In genomic region chr2:203943493-203944382, GRCh38 we compare ENCODE assay signal across 16 cellular contexts. TPM values are rescaled to one million over a fixed set of nuclear protein-coding genes. Genes with fewer than 3 reads are reported as not detected.
A peak's percentile ranks its signal among the peaks of the same experiment; 100 is the strongest.
DNase-seq lines count a peak whose midpoint lies in the region; ATAC-seq and TF ChIP-seq lines count a peak whose summit lies in the region.
"Not testable (repeated sequence)": the region's sequence is repeated elsewhere in the genome, so short reads cannot be mapped to it uniquely, and the experiment has no call there.
"Had no signal": no experiment of that assay in that cellular context is flagged by ENCODE, and none has a peak within 500 bp of the region (broad histone marks: within the 10 kb centered on the region; RNA-seq: fewer than 3 reads in every experiment).

No MANE protein-coding gene starts in this region.

- POLR2A ChIA-PET in activated CD4-positive, alpha-beta T cell treated with anti-CD3 and anti-CD28 coated beads for 36 hours (lab: Charles Lee): interaction anchor here (0.7 to 1.6 kb wide), 2 partner anchors 9 to 167 kb away, joined by 4 read pairs; no protein-coding TSS in a partner anchor

- peaks cover 73% of the 10 kb centered on the region for H3K4me1 Mint-ChIP-seq in activated CD4-positive, alpha-beta T cell treated with anti-CD3 and anti-CD28 coated beads for 36 hours
- H3K4me1 Mint-ChIP-seq in activated T-helper 1 cell treated with anti-CD3 and anti-CD28 coated beads, Interleukin-12 subunit alpha, Interleukin-12 subunit beta, Interleukin-2, Interleukin-4 antibody, amounts not matched to agents 30 ng/mL and 10 ng/mL and 1 ng/mL, durations not matched to agents 14 hours and 24 hours and 36 hours (ENCODE audit: low read depth): peaks cover 90% of the 10 kb centered on the region
- peaks cover 90% of the 10 kb centered on the region for H3K4me1 Mint-ChIP-seq in activated naive CD8-positive, alpha-beta T cell treated with anti-CD3 and anti-CD28 coated beads, Interleukin-2, amount 50 U/mL, for 24 hours

- H3K4me2 ChIP-seq in OCI-LY1 (ENCODE audit: low read length): not testable (repeated sequence)

- not testable (repeated sequence) for H3K27me3 Mint-ChIP-seq in activated CD4-positive, alpha-beta T cell treated with anti-CD3 and anti-CD28 coated beads for 36 hours; activated T-helper 1 cell treated with anti-CD3 and anti-CD28 coated beads, Interleukin-12 subunit alpha, Interleukin-12 subunit beta, Interleukin-2, Interleukin-4 antibody, amounts not matched to agents 30 ng/mL and 10 ng/mL and 1 ng/mL, durations not matched to agents 14 hours and 24 hours and 36 hours (ENCODE audit: insufficient read depth); activated naive CD8-positive, alpha-beta T cell treated with anti-CD3 and anti-CD28 coated beads, Interleukin-2, amount 50 U/mL, for 24 hours

- H2AFZ ChIP-seq in OCI-LY1 (ENCODE audit: low read length): not testable (repeated sequence)

- H3K9me3 Mint-ChIP-seq in activated CD4-positive, alpha-beta T cell treated with anti-CD3 and anti-CD28 coated beads for 36 hours (ENCODE audit: low read depth); activated T-helper 1 cell treated with anti-CD3 and anti-CD28 coated beads, Interleukin-12 subunit alpha, Interleukin-12 subunit beta, Interleukin-2, Interleukin-4 antibody, amounts not matched to agents 30 ng/mL and 10 ng/mL and 1 ng/mL, durations not matched to agents 14 hours and 24 hours and 36 hours; activated naive CD8-positive, alpha-beta T cell treated with anti-CD3 and anti-CD28 coated beads, Interleukin-2, amount 50 U/mL, for 24 hours: not testable (repeated sequence)

- H3K36me3 ChIP-seq in OCI-LY1 (ENCODE audit: insufficient read depth, low read length); rectal smooth muscle tissue (ENCODE audit: control insufficient read depth, insufficient read depth, low read length): not testable (repeated sequence)

- not testable (repeated sequence) for DNase-seq in GM12865 (ENCODE audit: low read depth); activated T-helper 1 cell treated with anti-CD3 and anti-CD28 coated beads, Interleukin-12 subunit alpha, Interleukin-12 subunit beta, Interleukin-2, Interleukin-4 antibody, amounts not matched to agents 30 ng/mL and 10 ng/mL and 1 ng/mL, durations not matched to agents 14 hours and 24 hours and 36 hours (ENCODE audit: low spot score); activated naive CD8-positive, alpha-beta T cell treated with anti-CD3 and anti-CD28 coated beads, Interleukin-2, amount 50 U/mL, for 24 hours
- peak; percentile 54 for DNase-seq in activated CD4-positive, alpha-beta T cell treated with anti-CD3 and anti-CD28 coated beads for 36 hours

- peaks cover 90% of the 10 kb centered on the region for H3K36me3 Mint-ChIP-seq in activated CD4-positive, alpha-beta T cell treated with anti-CD3 and anti-CD28 coated beads for 36 hours (ENCODE audit: low read depth)
- peaks cover 68% of the 10 kb centered on the region for H3K36me3 Mint-ChIP-seq in activated T-helper 1 cell treated with anti-CD3 and anti-CD28 coated beads, Interleukin-12 subunit alpha, Interleukin-12 subunit beta, Interleukin-2, Interleukin-4 antibody, amounts not matched to agents 30 ng/mL and 10 ng/mL and 1 ng/mL, durations not matched to agents 14 hours and 24 hours and 36 hours (ENCODE audit: low read depth)
- peaks cover 79% of the 10 kb centered on the region for H3K36me3 Mint-ChIP-seq in activated naive CD8-positive, alpha-beta T cell treated with anti-CD3 and anti-CD28 coated beads, Interleukin-2, amount 50 U/mL, for 24 hours (ENCODE audit: low read depth)

- peak overlapping the region; percentile 94 for H3K27ac Mint-ChIP-seq in activated CD4-positive, alpha-beta T cell treated with anti-CD3 and anti-CD28 coated beads for 36 hours
- peak overlapping the region; percentile 83 for H3K27ac Mint-ChIP-seq in activated T-helper 1 cell treated with anti-CD3 and anti-CD28 coated beads, Interleukin-12 subunit alpha, Interleukin-12 subunit beta, Interleukin-2, Interleukin-4 antibody, amounts not matched to agents 30 ng/mL and 10 ng/mL and 1 ng/mL, durations not matched to agents 14 hours and 24 hours and 36 hours
- H3K27ac Mint-ChIP-seq in activated naive CD8-positive, alpha-beta T cell treated with anti-CD3 and anti-CD28 coated beads, Interleukin-2, amount 50 U/mL, for 24 hours: peak overlapping the region; percentile 61

- not testable (repeated sequence) for H3K9ac ChIP-seq in OCI-LY1 (ENCODE audit: low read length); rectal smooth muscle tissue (ENCODE audit: low read length)

- H4K20me1 ChIP-seq in OCI-LY1 (ENCODE audit: insufficient read depth, low read length): not testable (repeated sequence)

- not testable (repeated sequence) for H3K27me3 ChIP-seq in OCI-LY1 (ENCODE audit: insufficient read depth, low read length); rectal smooth muscle tissue (ENCODE audit: control insufficient read depth, insufficient read depth, low read length)

- not testable (repeated sequence) for H3F3A ChIP-seq in OCI-LY1 (ENCODE audit: insufficient read depth, low read length)

- H3K4me3 Mint-ChIP-seq in activated CD4-positive, alpha-beta T cell treated with anti-CD3 and anti-CD28 coated beads for 36 hours: peak overlapping the region; percentile 72
- H3K4me3 Mint-ChIP-seq in activated T-helper 1 cell treated with anti-CD3 and anti-CD28 coated beads, Interleukin-12 subunit alpha, Interleukin-12 subunit beta, Interleukin-2, Interleukin-4 antibody, amounts not matched to agents 30 ng/mL and 10 ng/mL and 1 ng/mL, durations not matched to agents 14 hours and 24 hours and 36 hours: peak overlapping the region; percentile 85
- peak overlapping the region; percentile 29 for H3K4me3 Mint-ChIP-seq in activated naive CD8-positive, alpha-beta T cell treated with anti-CD3 and anti-CD28 coated beads, Interleukin-2, amount 50 U/mL, for 24 hours

- not testable (repeated sequence) for H3K9me3 ChIP-seq in OCI-LY1 (ENCODE audit: low read length)

- ATAC-seq in activated CD4-positive, alpha-beta T cell treated with anti-CD3 and anti-CD28 coated beads for 36 hours; activated naive CD8-positive, alpha-beta T cell treated with anti-CD3 and anti-CD28 coated beads, Interleukin-2, amount 50 U/mL, for 24 hours: not testable (repeated sequence)
- peak; percentile 96 for ATAC-seq in esophagus mucosa

- not testable (repeated sequence) for H3K4me1 ChIP-seq in OCI-LY1 (ENCODE audit: insufficient read depth, low read length, severe bottlenecking); rectal smooth muscle tissue (ENCODE audit: control insufficient read depth, insufficient read depth, low read length)

- intact Hi-C loops in activated CD4-positive, alpha-beta T cell treated with anti-CD3 and anti-CD28 coated beads for 36 hours (cut with DNase I, micrococcal nuclease); activated T-helper 1 cell treated with anti-CD3 and anti-CD28 coated beads, Interleukin-12 subunit alpha, Interleukin-12 subunit beta, Interleukin-2, Interleukin-4 antibody, amounts not matched to agents 30 ng/mL and 10 ng/mL and 1 ng/mL, durations not matched to agents 14 hours and 24 hours and 36 hours (cut with micrococcal nuclease): not testable (repeated sequence)

- H3K4me3 ChIP-seq in GM12865 (ENCODE audit: low read depth, low read length); OCI-LY1 (ENCODE audit: low read depth, low read length, poor library complexity, severe bottlenecking): not testable (repeated sequence)
- H3K4me3 ChIP-seq in rectal smooth muscle tissue (ENCODE audit: low read length): peak overlapping the region; percentile 21

- TF ChIP-seq CTCF in 22Rv1 (IDR thresholded peaks at IDR 0.05) (peak; percentile 10; the same call in 1 of the 2 replicates), GM12865 (IDR thresholded peaks at IDR 0.05; ENCODE audit: insufficient read depth, low read depth, low read length, missing control alignments) (peak; percentile 8), OCI-LY1 (IDR thresholded peaks at IDR 0.05; ENCODE audit: low read length) (peak; percentile 34; the same call in 1 of the 2 replicates)

- H3K9me2 ChIP-seq in OCI-LY1 (ENCODE audit: low read depth, low read length): not testable (repeated sequence)

- not testable (repeated sequence) for H3K79me2 ChIP-seq in OCI-LY1 (ENCODE audit: insufficient read depth, low read length)

- CTCF ChIA-PET in activated CD4-positive, alpha-beta T cell treated with anti-CD3 and anti-CD28 coated beads for 36 hours (lab: Charles Lee): interaction anchor here (0.9 to 1.8 kb wide), 12 partner anchors 9 to 202 kb away, joined by 3 to 8 read pairs (median 4); no protein-coding TSS in a partner anchor

- not testable (repeated sequence) for H3K27ac ChIP-seq in 22Rv1; OCI-LY1 (ENCODE audit: low read depth, low read length, poor library complexity, severe bottlenecking); rectal smooth muscle tissue (ENCODE audit: low read depth, low read length)

RNA-seq across cellular contexts. Expression of gene ICOS, which starts 7.2 kb away (rescaled TPM):
- 100 to 1,000 TPM; 133 to 161 TPM for total RNA-seq in activated CD4-positive, alpha-beta T cell treated with anti-CD3 and anti-CD28 coated beads for 36 hours
- 143 and 150 TPM in 2 replicates for total RNA-seq in activated T-helper 1 cell treated with anti-CD3 and anti-CD28 coated beads, Interleukin-12 subunit alpha, Interleukin-12 subunit beta, Interleukin-2, Interleukin-4 antibody, amounts not matched to agents 30 ng/mL and 10 ng/mL and 1 ng/mL, durations not matched to agents 14 hours and 24 hours and 36 hours
- not detected for total RNA-seq in esophagus mucosa
- total RNA-seq: cardiac muscle cell, fibroblast of lung, G401, H7, LHCN-M2, NCI-H460, progenitor cell of endocrine pancreas, sciatic nerve had no signal

Comparison
In these comparisons a context has a peak if more than half of its experiments do, and no peak if none do; other contexts are left out.
1. H3K4me3 Mint-ChIP-seq: peak in every context shown above with its lines; median percentile 85 in activated T-helper 1 cell treated with anti-CD3 and anti-CD28 coated beads, Interleukin-12 subunit alpha, Interleukin-12 subunit beta, Interleukin-2, Interleukin-4 antibody, amounts not matched to agents 30 ng/mL and 10 ng/mL and 1 ng/mL, durations not matched to agents 14 hours and 24 hours and 36 hours; 72 in activated CD4-positive, alpha-beta T cell treated with anti-CD3 and anti-CD28 coated beads for 36 hours; 29 in activated naive CD8-positive, alpha-beta T cell treated with anti-CD3 and anti-CD28 coated beads, Interleukin-2, amount 50 U/mL, for 24 hours.
2. RNA of gene ICOS, which starts 7.2 kb away (total RNA-seq): 133 to 161 TPM in activated CD4-positive, alpha-beta T cell treated with anti-CD3 and anti-CD28 coated beads for 36 hours and 143 to 150 TPM in activated T-helper 1 cell treated with anti-CD3 and anti-CD28 coated beads, Interleukin-12 subunit alpha, Interleukin-12 subunit beta, Interleukin-2, Interleukin-4 antibody, amounts not matched to agents 30 ng/mL and 10 ng/mL and 1 ng/mL, durations not matched to agents 14 hours and 24 hours and 36 hours; not detected in esophagus mucosa (single experiment); every median in the first group is over 100 times any median in the second.
3. Peak in every context shown above with its lines, with median percentiles within 50 percentile points of each other: CTCF ChIP-seq and H3K27ac Mint-ChIP-seq.